Comparison of ENCODE assay signal across 16 cellular contexts in the genomic region with DNA sequence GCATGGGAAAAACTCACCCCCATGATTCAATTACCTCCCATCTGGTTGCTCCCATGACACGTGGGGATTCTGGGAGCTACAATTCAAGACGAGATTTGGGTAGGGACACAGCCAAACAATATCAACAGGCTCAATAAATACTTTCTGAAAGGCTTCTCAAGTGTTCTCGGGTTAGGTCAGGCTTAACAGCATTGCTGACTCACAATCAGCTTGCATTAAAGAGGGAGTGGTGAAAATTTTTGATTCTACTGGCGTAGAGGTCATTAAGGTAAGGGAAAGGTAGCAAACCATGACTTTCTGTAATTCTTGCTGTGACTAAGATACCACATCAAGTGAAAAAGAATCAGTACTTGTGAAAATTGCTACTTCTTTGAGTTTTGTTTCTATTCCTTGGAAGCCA.
A peak's percentile ranks its signal among the peaks of the same experiment; 100 is the strongest.
DNase-seq lines count a peak whose midpoint lies in the region; FAIRE-seq and TF ChIP-seq lines count a peak whose summit lies in the region.
"Had no signal": no experiment of that assay in that cellular context is flagged by ENCODE, and none has a peak within 500 bp of the region (broad histone marks: within the 10 kb centered on the region; RNA-seq: fewer than 3 reads in every experiment).

No MANE protein-coding gene starts in this region.

- no peak overlapping the region for H3K56ac ChIP-seq in H9 (ENCODE audit: insufficient read length, low read depth, low read length)

- H3K9me3 Mint-ChIP-seq in H9 = no peaks in the 10 kb centered on the region; a peak in 1 of 5 replicates
- H3K9me3 Mint-ChIP-seq in HFFc6 = peaks cover 7% of the 10 kb centered on the region

- no peak overlapping the region for H3K14ac ChIP-seq in H9 (ENCODE audit: insufficient read depth, low read length)

- 0 out of 4 replicates have a peak, but pooled peaks cover 0 to 3% of the 10 kb centered on the region in 2 experiments for H3K4me1 Mint-ChIP-seq in H9
- no peaks in the 10 kb centered on the region for H3K4me1 Mint-ChIP-seq in HFFc6 (ENCODE audit: low read depth)
- H3K4me1 Mint-ChIP-seq: B cell, IgD-negative memory B cell had no signal

- H3K27ac ChIP-seq in H9 (ENCODE audit: insufficient read length, low read depth, low read length) = no peak overlapping the region
- no peak overlapping the region for H3K27ac ChIP-seq in keratinocyte (ENCODE audit: control insufficient read depth, insufficient read depth, low read length)

- H3K4me1 ChIP-seq in H9 (ENCODE audit: insufficient read depth, low read length) = no peaks in the 10 kb centered on the region
- no peaks in the 10 kb centered on the region for H3K4me1 ChIP-seq in keratinocyte (ENCODE audit: control insufficient read depth, extremely low read depth, insufficient read depth, low read length)

- H4K5ac ChIP-seq in H9 (ENCODE audit: insufficient read length, low read depth, low read length) = no peak overlapping the region

- H3K9ac ChIP-seq in H9 (ENCODE audit: extremely low read depth, insufficient read length, low read length) (no peak overlapping the region), keratinocyte (ENCODE audit: control insufficient read depth, extremely low read depth, insufficient read depth, low read length) (no peak overlapping the region)

- H3K9me1 ChIP-seq in keratinocyte (ENCODE audit: control insufficient read depth, extremely low read depth, insufficient read depth, low read length) = no peaks in the 10 kb centered on the region

- H3K36me3 ChIP-seq in keratinocyte (ENCODE audit: control insufficient read depth in 2 of 2, extremely low read depth in 1 of 2, insufficient read depth in 2 of 2, low read length in 2 of 2) = no peaks in the 10 kb centered on the region

- no CpG with 5 or more reads among the region's 4 CpGs for WGBS in H9 (ENCODE audit: extremely low coverage, insufficient read length, low lambda C conversion rate)

- no peak overlapping the region for H2BK15ac ChIP-seq in H9 (ENCODE audit: low read depth, low read length)

- peak; percentile 17 for FAIRE-seq in keratinocyte (lab: Jason Lieb, UNC)
- FAIRE-seq: A204.1, GM19239, H1 had no signal

- H3K23ac ChIP-seq in H9 (ENCODE audit: insufficient read length, low read depth, low read length) = no peak overlapping the region

- H3K4me3 ChIP-seq in epithelial cell of esophagus (ENCODE audit: low read length) = no peak overlapping the region
- no peak overlapping the region for H3K4me3 ChIP-seq in keratinocyte (ENCODE audit: control insufficient read depth in 2 of 3, extremely low read depth in 1 of 3, insufficient read depth in 2 of 3, low read depth in 1 of 3, low read length in 3 of 3)

- no peak overlapping the region for H2BK20ac ChIP-seq in H9 (ENCODE audit: low read depth, low read length, poor library complexity, severe bottlenecking)

- no peak for TF ChIP-seq CTCF in H9 (conservative IDR thresholded peaks at IDR 0.05)
- TF ChIP-seq CTCF in epithelial cell of esophagus (IDR thresholded peaks at IDR 0.05; ENCODE audit: insufficient read depth, low read depth, low read length, missing control alignments) = no peak
- no peak for TF ChIP-seq CTCF in keratinocyte (optimal IDR thresholded peaks at IDR 0.05 in 1 of 3, IDR thresholded peaks at IDR 0.05 in 1 of 3, conservative IDR thresholded peaks at IDR 0.05 in 1 of 3; ENCODE audit: extremely low read depth in 1 of 3, insufficient read depth in 2 of 3, low read length in 3 of 3)
- TF ChIP-seq CTCF in HFFc6 (IDR thresholded peaks at IDR 0.05) = no peak

- no peak overlapping the region for H3K4ac ChIP-seq in H9 (ENCODE audit: low read depth, low read length)

- no peaks in the 10 kb centered on the region for H3K27me3 ChIP-seq in H9 (ENCODE audit: insufficient read depth, low read length)
- H3K27me3 ChIP-seq in keratinocyte (ENCODE audit: control insufficient read depth, extremely low read depth, insufficient read depth, low read length) = no peaks in the 10 kb centered on the region

- no peaks in the 10 kb centered on the region for H3K79me1 ChIP-seq in H9 (ENCODE audit: insufficient read depth, low read depth, low read length, poor library complexity, severe bottlenecking)

- H3K23me2 ChIP-seq in H9 (ENCODE audit: insufficient read length, low read depth, low read length, poor library complexity, severe bottlenecking) = no peaks in the 10 kb centered on the region

- H3K18ac ChIP-seq in H9 (ENCODE audit: insufficient read length, low read depth, low read length) = no peak overlapping the region

- no peak overlapping the region for H2BK12ac ChIP-seq in H9 (ENCODE audit: insufficient read length, low read depth, low read length)

- H3K27ac Mint-ChIP-seq in H9 (no peak overlapping the region), HFFc6 (no peak overlapping the region)
- H3K27ac Mint-ChIP-seq: B cell; CD4-positive, alpha-beta T cell had no signal

- H3K36me3 Mint-ChIP-seq in H9 (ENCODE audit: insufficient read depth in 1 of 3, low read depth in 3 of 3) (0 out of 7 replicates have a peak, but pooled peaks cover 0 to 2% (median 0%) of the 10 kb centered on the region in 3 experiments), HFFc6 (ENCODE audit: low read depth) (no peaks in the 10 kb centered on the region)
- H3K36me3 Mint-ChIP-seq: IgD-negative memory B cell had no signal

- dilution Hi-C loops in keratinocyte (cut with MboI; ENCODE audit: extremely low pct_ligation_motif_present, low sequenced_read_pairs) = no loop called here

- no peak overlapping the region for H2AFZ ChIP-seq in H9 (ENCODE audit: low read length)
- H2AFZ ChIP-seq in keratinocyte (ENCODE audit: control insufficient read depth, low read length) = no peak overlapping the region

- no peak overlapping the region for H2AK5ac ChIP-seq in H9 (ENCODE audit: insufficient read length, low read length)

- H3K9me3 ChIP-seq in H9 (ENCODE audit: control insufficient read depth, low read depth, low read length) = no peaks in the 10 kb centered on the region
- no peaks in the 10 kb centered on the region for H3K9me3 ChIP-seq in keratinocyte (ENCODE audit: control insufficient read depth, low read depth, low read length)

- peak overlapping the region; percentile 36 for H2BK120ac ChIP-seq in H9 (ENCODE audit: low read depth, low read length, poor library complexity, severe bottlenecking)

- no peaks in the 10 kb centered on the region for H4K20me1 ChIP-seq in H9 (ENCODE audit: control insufficient read depth, insufficient read depth, insufficient read length)
- no peaks in the 10 kb centered on the region for H4K20me1 ChIP-seq in keratinocyte (ENCODE audit: control insufficient read depth, extremely low read depth, insufficient read depth, low read length)

- DNase-seq in Caki2 (ENCODE audit: low read depth) (peak; percentile 83), H9 (no peak), epithelial cell of esophagus (ENCODE audit: low read depth) (peak; percentile 54), keratinocyte (ENCODE audit: low read depth, low spot score) (no peak), HFFc6 (no peak), NCI-H69 (lab: John Stamatoyannopoulos, UW) (no peak), LoVo (ENCODE audit: low spot score) (no peak)
- DNase-seq: C1 segment of cervical spinal cord; CD4-positive, alpha-beta T cell; DND-41; GDM1 had no signal

- H4K8ac ChIP-seq in H9 (replicated peaks; ENCODE audit: insufficient read length, low read depth, low read length) = no peak overlapping the region

- H4K91ac ChIP-seq in H9 (ENCODE audit: insufficient read length, low read depth, low read length) = no peak overlapping the region

- in situ Hi-C loops in Caki2 (cut with HindIII; ENCODE audit: low pct_unique_long_range_greater_than_20kb, low sequenced_read_pairs) = no loop called here

- H3K79me2 ChIP-seq in H9 (ENCODE audit: insufficient read depth, low read length) (no peaks in the 10 kb centered on the region), keratinocyte (ENCODE audit: control insufficient read depth, insufficient read depth, low read length) (no peaks in the 10 kb centered on the region)

- H3K4me2 ChIP-seq in H9 (ENCODE audit: insufficient read depth, insufficient read length, low read length) (no peak overlapping the region), keratinocyte (ENCODE audit: control insufficient read depth, extremely low read depth, insufficient read depth, low read depth, low read length) (no peak overlapping the region)

- H3T11ph ChIP-seq in H9 (ENCODE audit: low read length) = no peak overlapping the region

- H3K27me3 Mint-ChIP-seq in H9 (ENCODE audit: low read depth) (peaks cover 2% of the 10 kb centered on the region; the same call in 1 of the 2 replicates), HFFc6 (ENCODE audit: insufficient read depth) (peaks cover 31% of the 10 kb centered on the region)

- H3K4me3 Mint-ChIP-seq in H9 (no peak overlapping the region), HFFc6 (no peak overlapping the region)
- H3K4me3 Mint-ChIP-seq: B cell; CD4-positive, alpha-beta T cell; IgD-negative memory B cell had no signal

- H2BK5ac ChIP-seq in H9 (ENCODE audit: insufficient read length, low read length) = no peak overlapping the region

Comparison
In these comparisons a context has a peak if more than half of its experiments do, and no peak if none do; other contexts are left out.
1. DNase-seq: peak in Caki2 (single experiment) and epithelial cell of esophagus (single experiment); none in H9 (single experiment), keratinocyte (single experiment), HFFc6 (single experiment), NCI-H69 (single experiment) and LoVo (single experiment).